Comparison of ENCODE assay signal across 8 cellular contexts in genomic region chr1:180230416-180230790, GRCh38. TPM values are rescaled to one million over a fixed set of nuclear protein-coding genes. Genes with fewer than 3 reads are reported as not detected.
DNase-seq lines count a peak whose midpoint lies in the region; ATAC-seq lines count a peak whose summit lies in the region.

No MANE protein-coding gene starts in this region.

- H3K9ac ChIP-seq in iPS-18a (ENCODE audit: low read length) (peak overlapping the region; percentile 52), subcutaneous abdominal adipose tissue (ENCODE audit: low read length in 5 of 5) (no peak overlapping the region)

- H3K27ac ChIP-seq in iPS-18a (ENCODE audit: low read length) (no peak overlapping the region), subcutaneous abdominal adipose tissue (ENCODE audit: low read depth, low read length) (no peak overlapping the region)

- no peaks in the 10 kb centered on the region for H3K36me3 Mint-ChIP-seq in activated T-cell treated with anti-CD3 and anti-CD28 coated beads, Interleukin-2, amount 50 U/mL, for 24 hours (ENCODE audit: low read depth)
- no peaks in the 10 kb centered on the region for H3K36me3 Mint-ChIP-seq in activated CD4-positive, alpha-beta memory T cell treated with anti-CD3 and anti-CD28 coated beads for 36 hours

- H3K4me3 Mint-ChIP-seq in activated T-cell treated with anti-CD3 and anti-CD28 coated beads, Interleukin-2, amount 50 U/mL, for 24 hours = peak overlapping the region; percentile 73
- H3K4me3 Mint-ChIP-seq in activated CD4-positive, alpha-beta memory T cell treated with anti-CD3 and anti-CD28 coated beads for 36 hours = peak overlapping the region; percentile 57

- H3K27ac Mint-ChIP-seq in activated T-cell treated with anti-CD3 and anti-CD28 coated beads, Interleukin-2, amount 50 U/mL, for 24 hours = no peak overlapping the region
- H3K27ac Mint-ChIP-seq in activated CD4-positive, alpha-beta memory T cell treated with anti-CD3 and anti-CD28 coated beads for 36 hours = no peak overlapping the region

- H3K9me3 Mint-ChIP-seq in activated T-cell treated with anti-CD3 and anti-CD28 coated beads, Interleukin-2, amount 50 U/mL, for 24 hours = no peaks in the 10 kb centered on the region
- H3K9me3 Mint-ChIP-seq in activated CD4-positive, alpha-beta memory T cell treated with anti-CD3 and anti-CD28 coated beads for 36 hours = no peaks in the 10 kb centered on the region

- H3K4me1 Mint-ChIP-seq in activated T-cell treated with anti-CD3 and anti-CD28 coated beads, Interleukin-2, amount 50 U/mL, for 24 hours (ENCODE audit: low read depth) = peaks cover 38% of the 10 kb centered on the region
- peaks cover 23% of the 10 kb centered on the region for H3K4me1 Mint-ChIP-seq in activated CD4-positive, alpha-beta memory T cell treated with anti-CD3 and anti-CD28 coated beads for 36 hours (ENCODE audit: low read depth)

- H3K36me3 ChIP-seq in iPS-18a (ENCODE audit: control insufficient read depth, low read depth, low read length) (no peaks in the 10 kb centered on the region), subcutaneous abdominal adipose tissue (ENCODE audit: control insufficient read depth in 5 of 5, insufficient read depth in 5 of 5, low read length in 5 of 5) (no peaks in the 10 kb centered on the region)

- POLR2A ChIA-PET in activated CD4-positive, alpha-beta memory T cell treated with anti-CD3 and anti-CD28 coated beads for 36 hours (lab: Charles Lee) = no interaction called here

- intact Hi-C loops in activated CD4-positive, alpha-beta memory T cell treated with anti-CD3 and anti-CD28 coated beads for 36 hours (cut with micrococcal nuclease) = no loop called here

- DNase-seq in activated T-cell treated with anti-CD3 and anti-CD28 coated beads, Interleukin-2, amount 50 U/mL, for 24 hours = peak; percentile 56
- DNase-seq in activated T-cell treated with anti-CD3 and anti-CD28 coated beads for 4 hours = no peak
- DNase-seq in activated CD4-positive, alpha-beta memory T cell treated with anti-CD3 and anti-CD28 coated beads for 36 hours = no peak
- no peak for DNase-seq in GF-D8 (lab: John Stamatoyannopoulos, UW)
- no peak for DNase-seq in OCI-M1 (lab: John Stamatoyannopoulos, UW)

- H3K27me3 ChIP-seq in iPS-18a (ENCODE audit: control insufficient read depth, insufficient read depth, low read length) (peaks cover 93% of the 10 kb centered on the region), subcutaneous abdominal adipose tissue (ENCODE audit: control insufficient read depth in 5 of 5, insufficient read depth in 4 of 5, low read length in 5 of 5) (peaks cover 56 to 72% (median 64%) of the 10 kb centered on the region in 5 donors)

- H3K4me3 ChIP-seq in iPS-18a (ENCODE audit: low read length) (peak overlapping the region; percentile 80), subcutaneous abdominal adipose tissue (ENCODE audit: low read depth in 1 of 5, low read length in 5 of 5) (peak overlapping the region; percentile 57 to 75 (median 59))

- ATAC-seq in GM21786 (IDR thresholded peaks at IDR 0.05; ENCODE audit: unreplicated experiment) = no peak

- CTCF ChIA-PET in activated CD4-positive, alpha-beta memory T cell treated with anti-CD3 and anti-CD28 coated beads for 36 hours (lab: Charles Lee) = interaction anchor here (1.1 to 1.7 kb wide), 2 partner anchors 8 to 13 kb away, joined by 3 to 6 read pairs; no protein-coding TSS in a partner anchor

- H3K27me3 Mint-ChIP-seq in activated T-cell treated with anti-CD3 and anti-CD28 coated beads, Interleukin-2, amount 50 U/mL, for 24 hours = peaks cover 85% of the 10 kb centered on the region
- H3K27me3 Mint-ChIP-seq in activated CD4-positive, alpha-beta memory T cell treated with anti-CD3 and anti-CD28 coated beads for 36 hours = peaks cover 71% of the 10 kb centered on the region

- H3K9me3 ChIP-seq in iPS-18a (ENCODE audit: control insufficient read depth, low read depth, low read length) (no peaks in the 10 kb centered on the region), subcutaneous abdominal adipose tissue (ENCODE audit: control insufficient read depth in 5 of 5, low read length in 5 of 5) (no peaks in the 10 kb centered on the region)

- H3K4me1 ChIP-seq in iPS-18a (ENCODE audit: control insufficient read depth, low read depth, low read length) = peaks cover 21% of the 10 kb centered on the region
- peaks cover 0 to 55% (median 54%) of the 10 kb centered on the region in 5 donors for H3K4me1 ChIP-seq in subcutaneous abdominal adipose tissue (ENCODE audit: control insufficient read depth in 5 of 5, insufficient read depth in 5 of 5, low read length in 5 of 5)

RNA-seq across cellular contexts. Expression of gene LHX4, which starts 0.3 kb away (rescaled TPM):
- total RNA-seq in activated CD4-positive, alpha-beta memory T cell treated with anti-CD3 and anti-CD28 coated beads for 36 hours = not detected
